In genomic region chr9:121269030-121269887, GRCh38 we compare ENCODE assay signal across 8 cellular contexts. TPM values are rescaled to one million over a fixed set of nuclear protein-coding genes. Genes with fewer than 3 reads are reported as not detected.
DNase-seq lines count a peak whose midpoint lies in the region; ATAC-seq and TF ChIP-seq lines count a peak whose summit lies in the region.

No MANE protein-coding gene starts in this region.

- H3K4me3 ChIP-seq in BJ (ENCODE audit: low read depth, low read length): peak overlapping the region; percentile 89

- H3K27me3 ChIP-seq in BJ (ENCODE audit: control insufficient read depth, insufficient read depth, low read length): no peaks in the 10 kb centered on the region

- peak overlapping the region; percentile 92 for H3K27ac ChIP-seq in temporal lobe (ENCODE audit: low read depth, low read length)

- ATAC-seq in HG03354 (IDR thresholded peaks at IDR 0.05; ENCODE audit: poor library complexity, severe bottlenecking, unreplicated experiment) (peak; percentile 15), left lobe of liver (no peak), GM18858 (IDR thresholded peaks at IDR 0.05; ENCODE audit: unreplicated experiment) (no peak)

- POLR2A ChIA-PET in BJ (lab: Charles Lee): interaction anchor here (0.7 to 1.4 kb wide), 4 partner anchors 9 to 107 kb away, joined by 3 to 11 read pairs (median 4); no protein-coding TSS in a partner anchor

- CTCF ChIA-PET in BJ (lab: Yijun Ruan, JAX): interaction anchor here (0.8 to 5.6 kb wide), 9 partner anchors 8 to 56 kb away, joined by 3 to 31 read pairs (median 6); no protein-coding TSS in a partner anchor

- in situ Hi-C loops in T47D (cut with HindIII; ENCODE audit: low pct_unique_long_range_greater_than_20kb, low sequenced_read_pairs): no loop called here

- DNase-seq in BJ (ENCODE audit: low read depth) (no peak), T47D (ENCODE audit: low read depth in 1 of 2, low spot score in 1 of 2) (peak; percentile 69 to 97), left lobe of liver (ENCODE audit: low spot score) (peak; percentile 47), COLO668 (lab: John Stamatoyannopoulos, UW; ENCODE audit: unreplicated experiment) (no peak), AG08395 (ENCODE audit: low spot score) (no peak)

- TF ChIP-seq CTCF in BJ (IDR thresholded peaks at IDR 0.05; ENCODE audit: insufficient read depth, low read depth, low read length): no peak

- peaks cover 3% of the 10 kb centered on the region; the same call in 1 of the 2 replicates for H3K36me3 ChIP-seq in BJ (ENCODE audit: control insufficient read depth, insufficient read depth, low read length)

RNA-seq across cellular contexts. Expression of gene GSN, which starts 1.3 kb away (rescaled TPM):
- polyA plus RNA-seq in BJ (2011; rRNA removed): 493 and 765 TPM in 2 replicates
- polyA minus RNA-seq in BJ (2011; rRNA and poly(A)+ RNA removed): 523 and 815 TPM in 2 replicates
- total RNA-seq in left lobe of liver: 30.8 TPM
- total RNA-seq in temporal lobe: 18.2 TPM

Comparison
In these comparisons a context has a peak if more than half of its experiments do, and no peak if none do; other contexts are left out.
1. DNase-seq: peak in T47D (2 of 2) and left lobe of liver (single experiment); none in BJ (single experiment), COLO668 (single experiment) and AG08395 (single experiment).